Comparison of ENCODE assay signal across 8 cellular contexts in the genomic region with DNA sequence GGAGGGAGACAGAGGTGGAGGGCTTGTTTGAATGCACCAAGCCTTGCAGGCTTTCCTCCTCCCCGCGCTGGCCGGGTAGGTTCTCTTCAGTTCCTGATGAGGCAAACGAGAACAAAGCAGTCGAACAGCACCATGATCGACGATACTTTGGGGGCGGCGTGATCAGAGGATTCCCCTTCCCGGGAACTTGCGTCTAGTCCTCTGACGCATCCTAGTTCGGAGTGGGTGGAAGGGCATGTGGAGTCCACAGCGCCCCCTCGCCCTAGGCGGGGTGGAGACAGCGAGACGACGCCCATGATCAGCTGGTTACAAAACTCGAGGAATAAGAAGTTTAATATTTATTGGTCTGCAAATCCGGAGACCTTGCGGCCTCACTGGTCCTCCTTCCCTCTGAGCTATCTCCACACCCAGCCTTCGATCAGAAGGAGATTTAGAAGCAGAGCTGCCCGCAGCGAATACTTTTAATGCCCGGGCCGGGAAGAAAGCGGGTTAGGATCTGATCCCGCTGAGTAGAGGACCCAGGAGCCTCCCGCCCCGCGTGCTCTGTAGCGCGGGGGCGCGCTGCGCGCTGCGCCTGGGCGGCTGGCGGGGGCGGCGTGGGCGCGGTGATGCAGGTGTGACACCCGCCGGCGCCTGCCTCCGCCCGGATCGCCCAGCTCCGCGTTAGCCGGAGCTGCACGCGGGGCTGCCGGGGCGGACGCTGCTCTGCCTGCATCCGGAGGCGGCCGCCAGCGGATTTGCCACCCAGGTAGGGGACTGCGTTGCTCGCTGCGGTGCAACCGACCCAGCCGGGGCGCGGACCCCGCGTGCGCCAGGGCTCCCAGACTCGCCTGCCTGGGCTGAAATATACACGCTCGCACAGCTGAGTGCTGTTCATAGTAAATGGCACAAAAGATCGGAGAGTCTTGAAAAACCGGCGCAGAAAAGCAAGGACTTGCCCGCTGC. TPM values are rescaled to one million over a fixed set of nuclear protein-coding genes. Genes with fewer than 3 reads are reported as not detected.
DNase-seq lines count a peak whose midpoint lies in the region; ATAC-seq, FAIRE-seq and TF ChIP-seq lines count a peak whose summit lies in the region.

A gene with protein sequence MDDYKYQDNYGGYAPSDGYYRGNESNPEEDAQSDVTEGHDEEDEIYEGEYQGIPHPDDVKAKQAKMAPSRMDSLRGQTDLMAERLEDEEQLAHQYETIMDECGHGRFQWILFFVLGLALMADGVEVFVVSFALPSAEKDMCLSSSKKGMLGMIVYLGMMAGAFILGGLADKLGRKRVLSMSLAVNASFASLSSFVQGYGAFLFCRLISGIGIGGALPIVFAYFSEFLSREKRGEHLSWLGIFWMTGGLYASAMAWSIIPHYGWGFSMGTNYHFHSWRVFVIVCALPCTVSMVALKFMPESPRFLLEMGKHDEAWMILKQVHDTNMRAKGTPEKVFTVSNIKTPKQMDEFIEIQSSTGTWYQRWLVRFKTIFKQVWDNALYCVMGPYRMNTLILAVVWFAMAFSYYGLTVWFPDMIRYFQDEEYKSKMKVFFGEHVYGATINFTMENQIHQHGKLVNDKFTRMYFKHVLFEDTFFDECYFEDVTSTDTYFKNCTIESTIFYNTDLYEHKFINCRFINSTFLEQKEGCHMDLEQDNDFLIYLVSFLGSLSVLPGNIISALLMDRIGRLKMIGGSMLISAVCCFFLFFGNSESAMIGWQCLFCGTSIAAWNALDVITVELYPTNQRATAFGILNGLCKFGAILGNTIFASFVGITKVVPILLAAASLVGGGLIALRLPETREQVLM (plus strand): TSS at position 642 of the 945 bp plus-strand sequence. CDS start 126,007 bp downstream, outside the sequence.

- CTCF ChIA-PET in MCF 10A (lab: Yijun Ruan, JAX) = interaction anchor here (0.6 to 1.7 kb wide), 7 partner anchors 11 to 172 kb away, joined by 3 to 4 read pairs (median 3); no protein-coding TSS in a partner anchor

- peaks cover 50% of the 10 kb centered on the region for H3K27me3 ChIP-seq in keratinocyte (ENCODE audit: control insufficient read depth, extremely low read depth, insufficient read depth, low read length)

- no peaks in the 10 kb centered on the region for H3K9me3 Mint-ChIP-seq in T-helper 2 cell treated with Interferon-gamma antibody and Interleukin-4, amounts not matched to agents 5 μg/mL and 100 μg/mL, for 36 hours
- no peaks in the 10 kb centered on the region for H3K9me3 Mint-ChIP-seq in MCF 10A (ENCODE audit: unreplicated experiment)

- H3K9me1 ChIP-seq in keratinocyte (ENCODE audit: control insufficient read depth, extremely low read depth, insufficient read depth, low read length) = no peaks in the 10 kb centered on the region

- no peaks in the 10 kb centered on the region for H4K20me1 ChIP-seq in keratinocyte (ENCODE audit: control insufficient read depth, extremely low read depth, insufficient read depth, low read length)

- H3K4me3 Mint-ChIP-seq in T-helper 2 cell treated with Interferon-gamma antibody and Interleukin-4, amounts not matched to agents 5 μg/mL and 100 μg/mL, for 36 hours = peak within 1 kb of the TSS; percentile 85
- peak within 1 kb of the TSS; percentile 72 for H3K4me3 Mint-ChIP-seq in MCF 10A (ENCODE audit: unreplicated experiment)

- H3K4me1 ChIP-seq in keratinocyte (ENCODE audit: control insufficient read depth, extremely low read depth, insufficient read depth, low read length) = peaks cover 10% of the 10 kb centered on the region

- dilution Hi-C loops in keratinocyte (cut with MboI; ENCODE audit: extremely low pct_ligation_motif_present, low sequenced_read_pairs) = no loop called here

- no peak within 1 kb of the TSS for H3K27ac ChIP-seq in keratinocyte (ENCODE audit: control insufficient read depth, insufficient read depth, low read length)

- H3K79me2 ChIP-seq in keratinocyte (ENCODE audit: control insufficient read depth, insufficient read depth, low read length) = no peaks in the 10 kb centered on the region

- intact Hi-C loops in MCF 10A (cut with micrococcal nuclease) = loop anchor here (5.0 kb wide), 1 partner anchor 33 kb away; no protein-coding TSS in a partner anchor

- peak within 1 kb of the TSS; percentile 56 for H2AFZ ChIP-seq in keratinocyte (ENCODE audit: control insufficient read depth, low read length)

- H3K4me2 ChIP-seq in keratinocyte (ENCODE audit: control insufficient read depth, extremely low read depth, insufficient read depth, low read depth, low read length) = peak within 1 kb of the TSS; percentile 93

- H3K36me3 ChIP-seq in keratinocyte (ENCODE audit: control insufficient read depth in 2 of 2, extremely low read depth in 1 of 2, insufficient read depth in 2 of 2, low read length in 2 of 2) = no peaks in the 10 kb centered on the region

- peak; percentile 47 for ATAC-seq in HG03520 (IDR thresholded peaks at IDR 0.05; ENCODE audit: unreplicated experiment)

- no peaks in the 10 kb centered on the region for H3K9me3 ChIP-seq in keratinocyte (ENCODE audit: control insufficient read depth, low read depth, low read length)

- no TSS peak for BruUV-seq in MCF 10A (replicated peaks; lab: Mats Ljungman, UMichigan)

- peaks cover 85% of the 10 kb centered on the region for H3K27me3 Mint-ChIP-seq in T-helper 2 cell treated with Interferon-gamma antibody and Interleukin-4, amounts not matched to agents 5 μg/mL and 100 μg/mL, for 36 hours (ENCODE audit: low read depth)
- peaks cover 92% of the 10 kb centered on the region for H3K27me3 Mint-ChIP-seq in MCF 10A (ENCODE audit: insufficient read depth, unreplicated experiment)

- H3K4me1 Mint-ChIP-seq in T-helper 2 cell treated with Interferon-gamma antibody and Interleukin-4, amounts not matched to agents 5 μg/mL and 100 μg/mL, for 36 hours (ENCODE audit: low read depth) = peaks cover 12% of the 10 kb centered on the region
- peaks cover 10% of the 10 kb centered on the region for H3K4me1 Mint-ChIP-seq in MCF 10A (ENCODE audit: insufficient read depth, unreplicated experiment)

- TF ChIP-seq CTCF in MCF 10A (IDR thresholded peaks at IDR 0.05; ENCODE audit: unreplicated experiment) (no peak), keratinocyte (optimal IDR thresholded peaks at IDR 0.05 in 1 of 3, IDR thresholded peaks at IDR 0.05 in 1 of 3, conservative IDR thresholded peaks at IDR 0.05 in 1 of 3; ENCODE audit: extremely low read depth in 1 of 3, insufficient read depth in 2 of 3, low read length in 3 of 3) (peak in 1 of 3 experiments; percentile 43)

- no peak within 1 kb of the TSS for H3K27ac Mint-ChIP-seq in T-helper 2 cell treated with Interferon-gamma antibody and Interleukin-4, amounts not matched to agents 5 μg/mL and 100 μg/mL, for 36 hours
- no peak within 1 kb of the TSS for H3K27ac Mint-ChIP-seq in MCF 10A (ENCODE audit: low read depth, unreplicated experiment)

- DNase-seq in NCI-H187 (lab: John Stamatoyannopoulos, UW) (peak; percentile 50 to 58), NCI-H187 treated with DMSO at 0.1 percent for 48 hours (lab: John Stamatoyannopoulos, UW) (no peak), MCF 10A (ENCODE audit: unreplicated experiment) (peak; percentile 26), keratinocyte (ENCODE audit: low read depth, low spot score) (no peak), NCI-H446 (lab: John Stamatoyannopoulos, UW) (no peak)
- DNase-seq in T-helper 2 cell treated with Interferon-gamma antibody and Interleukin-4, amounts not matched to agents 5 μg/mL and 100 μg/mL, for 36 hours (ENCODE audit: low spot score) = peak; percentile 53
- peak; percentile 70 for DNase-seq in stimulated activated CD4-positive, alpha-beta T cell treated with anti-CD3 and anti-CD28 coated beads, Interleukin-15, amount 100 ng/mL, for 24 hours

- no peaks in the 10 kb centered on the region for H3K36me3 Mint-ChIP-seq in T-helper 2 cell treated with Interferon-gamma antibody and Interleukin-4, amounts not matched to agents 5 μg/mL and 100 μg/mL, for 36 hours (ENCODE audit: low read depth)
- H3K36me3 Mint-ChIP-seq in MCF 10A (ENCODE audit: insufficient read depth, unreplicated experiment) = no peaks in the 10 kb centered on the region

- no peak for FAIRE-seq in keratinocyte (lab: Jason Lieb, UNC)

- POLR2A ChIA-PET in MCF 10A (lab: Yijun Ruan, JAX) = no interaction called here

- H3K9ac ChIP-seq in keratinocyte (ENCODE audit: control insufficient read depth, extremely low read depth, insufficient read depth, low read length) = peak within 1 kb of the TSS; percentile 13

- peak within 1 kb of the TSS; percentile 26 to 77 (median 56) for H3K4me3 ChIP-seq in keratinocyte (ENCODE audit: control insufficient read depth in 2 of 3, extremely low read depth in 1 of 3, insufficient read depth in 2 of 3, low read depth in 1 of 3, low read length in 3 of 3)

RNA-seq across cellular contexts. Expression of the gene that starts here (rescaled TPM):
- 0.44 and 0.96 TPM in 2 replicates for total RNA-seq in MCF 10A (2022)
- polyA plus RNA-seq in keratinocyte = 0.01 to 0.04 TPM in 2 of 3 replicates, not detected in the other
- polyA plus RNA-seq in keratinocyte (2011; ENCODE audit: low read depth) = not detected
- 0.01 and 0.03 TPM in 2 replicates for polyA plus RNA-seq in keratinocyte (2011; cell fraction: cytosol; rRNA removed)
- 0.04 and 0.14 TPM in 2 replicates for polyA plus RNA-seq in keratinocyte (2011; cell fraction: nucleus; rRNA removed)
- 0.04 TPM in 1 of 2 replicates, not detected in the other for polyA plus RNA-seq in keratinocyte (2012; ENCODE audit: low replicate concordance)
- 0.20 TPM in 1 of 3 replicates, not detected in the others for polyA minus RNA-seq in keratinocyte
- polyA minus RNA-seq in keratinocyte (2011; cell fraction: cytosol; rRNA and poly(A)+ RNA removed) = not detected
- 0.62 TPM in 1 of 2 replicates, not detected in the other for polyA minus RNA-seq in keratinocyte (2011; cell fraction: nucleus; rRNA and poly(A)+ RNA removed)

Comparison
In these comparisons a context has a peak if more than half of its experiments do, and no peak if none do; other contexts are left out.
1. DNase-seq: peak in NCI-H187 (2 of 2), T-helper 2 cell treated with Interferon-gamma antibody and Interleukin-4, amounts not matched to agents 5 μg/mL and 100 μg/mL, for 36 hours (single experiment) and stimulated activated CD4-positive, alpha-beta T cell treated with anti-CD3 and anti-CD28 coated beads, Interleukin-15, amount 100 ng/mL, for 24 hours (single experiment); none in NCI-H187 treated with DMSO at 0.1 percent for 48 hours (single experiment), keratinocyte (single experiment) and NCI-H446 (0 of 2).
2. Peak in DNase-seq in MCF 10A; RNA of the gene not detected or under 1 TPM.